Comparison of ENCODE assay signal across 6 cellular contexts in genomic region chr19:53869805-53870484, GRCh38. TPM values are rescaled to one million over a fixed set of nuclear protein-coding genes. Genes with fewer than 3 reads are reported as not detected.
DNase-seq lines count a peak whose midpoint lies in the region; ATAC-seq and TF ChIP-seq lines count a peak whose summit lies in the region.
"Not testable (repeated sequence)": the region's sequence is repeated elsewhere in the genome, so short reads cannot be mapped to it uniquely, and the experiment has no call there.

No MANE protein-coding gene starts in this region.

- 5% methylated on average over 7 of the region's 24 CpGs for WGBS in SK-N-SH (ENCODE audit: low lambda C conversion rate)
- WGBS in body of pancreas, 2 donors, result 0 to 1% methylated on average over 1 to 10 of the region's 24 CpGs
- WGBS in suprapubic skin, result 39% methylated on average over 4 of the region's 24 CpGs

- not testable (repeated sequence) for TF ChIP-seq POLR2A in body of pancreas (IDR thresholded peaks at IDR 0.05); suprapubic skin (IDR thresholded peaks at IDR 0.05)

- not testable (repeated sequence) for H3K27me3 Mint-ChIP-seq in Caco-2 (ENCODE audit: insufficient read depth, unreplicated experiment); naive thymus-derived CD8-positive, alpha-beta T cell

- H3K9ac ChIP-seq in SK-N-SH, result peak overlapping the region; percentile 94

- H2AFZ ChIP-seq in SK-N-SH (ENCODE audit: low read depth), result not testable (repeated sequence)

- not testable (repeated sequence) for H3K9me3 Mint-ChIP-seq in Caco-2 (ENCODE audit: unreplicated experiment)
- peaks cover 0 to 13% (median 3%) of the 10 kb centered on the region in 9 donors for H3K9me3 Mint-ChIP-seq in naive thymus-derived CD8-positive, alpha-beta T cell

- CTCF ChIA-PET in Caco-2 (lab: Charles Lee), result not testable (repeated sequence)
- CTCF ChIA-PET in SK-N-SH (lab: Yijun Ruan, JAX), result interaction anchor here (1.1 to 1.2 kb wide), 2 partner anchors 12 to 13 kb away, joined by 4 read pairs; partner anchors contain the start of gene PRKCG

- H3K4me1 ChIP-seq in Caco-2 (peaks cover 21% of the 10 kb centered on the region), SK-N-SH (ENCODE audit: control insufficient read depth in 1 of 2, insufficient read depth in 2 of 2, low read depth in 1 of 2, low read length in 1 of 2) (peaks cover 5 to 16% of the 10 kb centered on the region in 2 experiments; a peak in 2 of 4 replicates), body of pancreas (peaks cover 42% of the 10 kb centered on the region), suprapubic skin (peaks cover 62% of the 10 kb centered on the region)
- H3K4me1 ChIP-seq in cardiac muscle cell (ENCODE audit: low read depth), result not testable (repeated sequence)

- not testable (repeated sequence) for TF ChIP-seq RAD21 in SK-N-SH (IDR thresholded peaks at IDR 0.05; ENCODE audit: low read length)

- H3K27me3 ChIP-seq in Caco-2 (replicated peaks; ENCODE audit: control insufficient read depth, insufficient read depth, low read length); SK-N-SH (ENCODE audit: insufficient read depth); body of pancreas; cardiac muscle cell; suprapubic skin: not testable (repeated sequence)

- H3K9me2 ChIP-seq in SK-N-SH, result not testable (repeated sequence)

- peaks cover 42% of the 10 kb centered on the region for H3K79me2 ChIP-seq in SK-N-SH (ENCODE audit: insufficient read depth)

- not testable (repeated sequence) for H3K36me3 ChIP-seq in Caco-2 (ENCODE audit: control insufficient read depth, insufficient read depth, low read length); cardiac muscle cell
- peaks cover 15% of the 10 kb centered on the region in 2 experiments for H3K36me3 ChIP-seq in SK-N-SH (replicated peaks in 1 of 2; ENCODE audit: control insufficient read depth in 1 of 2, insufficient read depth in 2 of 2, low read length in 1 of 2)
- H3K36me3 ChIP-seq in body of pancreas (replicated peaks in 1 of 2; ENCODE audit: insufficient read depth in 1 of 2, low read depth in 2 of 2), result peaks cover 7 to 11% of the 10 kb centered on the region in 2 donors
- peaks cover 21% of the 10 kb centered on the region for H3K36me3 ChIP-seq in suprapubic skin

- H3K4me2 ChIP-seq in SK-N-SH, result peak overlapping the region; percentile 93

- POLR2A ChIA-PET in Caco-2 (lab: Charles Lee), result not testable (repeated sequence)
- POLR2A ChIA-PET in SK-N-SH (lab: Yijun Ruan, JAX), result interaction anchor here (1.5 kb wide), 1 partner anchor 9 kb away, joined by 6 read pairs; no protein-coding TSS in a partner anchor
- POLR2A ChIA-PET in naive thymus-derived CD8-positive, alpha-beta T cell (lab: Charles Lee), result interaction anchor here (1.8 kb wide), 1 partner anchor 12 kb away, joined by 6 read pairs; the partner anchor contains the start of gene PRKCG

- H3K4me3 ChIP-seq in Caco-2 (ENCODE audit: low read depth, low read length), result peak overlapping the region; percentile 99
- H3K4me3 ChIP-seq in SK-N-SH (ENCODE audit: low read depth in 2 of 2, low read length in 1 of 2), result peak overlapping the region; percentile 79 to 86
- H3K4me3 ChIP-seq in body of pancreas, result peak overlapping the region; percentile 66 to 76
- peak overlapping the region; percentile 70 for H3K4me3 ChIP-seq in cardiac muscle cell
- peak overlapping the region; percentile 80 for H3K4me3 ChIP-seq in suprapubic skin

- H3F3A ChIP-seq in SK-N-SH (replicated peaks; ENCODE audit: insufficient read depth), result peaks cover 11% of the 10 kb centered on the region

- peaks cover 79% of the 10 kb centered on the region for H3K36me3 Mint-ChIP-seq in Caco-2 (ENCODE audit: insufficient read depth, unreplicated experiment)
- H3K36me3 Mint-ChIP-seq in naive thymus-derived CD8-positive, alpha-beta T cell, result peaks cover 13 to 32% (median 15%) of the 10 kb centered on the region in 3 donors

- peak overlapping the region; percentile 97 for H3K4me3 Mint-ChIP-seq in Caco-2 (ENCODE audit: unreplicated experiment)
- H3K4me3 Mint-ChIP-seq in naive thymus-derived CD8-positive, alpha-beta T cell, result peak overlapping the region; percentile 80 to 99 (median 96)

- H4K20me1 ChIP-seq in SK-N-SH (ENCODE audit: insufficient read depth), result peaks cover 37% of the 10 kb centered on the region

- not testable (repeated sequence) for BruUV-seq in Caco-2 (replicated peaks; lab: Mats Ljungman, UMichigan)

- H3K27ac ChIP-seq in SK-N-SH (ENCODE audit: low read depth in 2 of 2, low read length in 1 of 2), result peak overlapping the region; percentile 90 to 93
- H3K27ac ChIP-seq in body of pancreas, result peak overlapping the region; percentile 78 to 94 (median 86)
- peak overlapping the region; percentile 100 for H3K27ac ChIP-seq in cardiac muscle cell
- peak overlapping the region; percentile 80 for H3K27ac ChIP-seq in suprapubic skin

- peak overlapping the region; percentile 100 for H3K27ac Mint-ChIP-seq in Caco-2 (ENCODE audit: unreplicated experiment)
- H3K27ac Mint-ChIP-seq in naive thymus-derived CD8-positive, alpha-beta T cell, result peak overlapping the region; percentile 83 to 100 (median 97)

- intact Hi-C loops in Caco-2 (cut with micrococcal nuclease; ENCODE audit: unreplicated experiment), result loop anchor here (1.0 to 5.0 kb wide), 2 partner anchors 9 to 267 kb away; partner anchors contain the start of gene CNOT3
- intact Hi-C loops in body of pancreas (cut with DNase I), result not testable (repeated sequence)

- ATAC-seq in body of pancreas; naive thymus-derived CD8-positive, alpha-beta T cell: not testable (repeated sequence)

- TF ChIP-seq CTCF in Caco-2 (IDR thresholded peaks at IDR 0.05; ENCODE audit: insufficient read depth in 1 of 2, low read depth in 1 of 2, low read length in 1 of 2, severe bottlenecking in 1 of 2, unreplicated experiment in 1 of 2); SK-N-SH (IDR thresholded peaks at IDR 0.05); body of pancreas (IDR thresholded peaks at IDR 0.05); cardiac muscle cell (IDR thresholded peaks at IDR 0.05; ENCODE audit: low read depth, low read length); suprapubic skin (IDR thresholded peaks at IDR 0.05): not testable (repeated sequence)

- H3K4me1 Mint-ChIP-seq in Caco-2 (ENCODE audit: low read depth, unreplicated experiment), result peaks cover 40% of the 10 kb centered on the region
- peaks cover 37 to 81% (median 65%) of the 10 kb centered on the region in 4 donors for H3K4me1 Mint-ChIP-seq in naive thymus-derived CD8-positive, alpha-beta T cell

- not testable (repeated sequence) for H3K9me3 ChIP-seq in Caco-2; SK-N-SH; body of pancreas; cardiac muscle cell (ENCODE audit: low read depth); suprapubic skin

- not testable (repeated sequence) for DNase-seq in Caco-2; SK-N-SH; body of pancreas; cardiac muscle cell (ENCODE audit: low read depth in 1 of 2, low spot score in 1 of 2); naive thymus-derived CD8-positive, alpha-beta T cell
- DNase-seq in suprapubic skin (ENCODE audit: low spot score in 2 of 2), result peak in 1 of 2 donors; percentile 66

- TF ChIP-seq EP300 in SK-N-SH (IDR thresholded peaks at IDR 0.05; ENCODE audit: borderline replicate concordance in 1 of 2, low read depth in 1 of 2, low read length in 1 of 2); suprapubic skin (IDR thresholded peaks at IDR 0.05): not testable (repeated sequence)

RNA-seq across cellular contexts. Expression of gene MYADM, which starts 2.3 kb away (rescaled TPM):
- total RNA-seq in Caco-2 (2022) (115 and 132 TPM in 2 replicates), body of pancreas (10 to 100 TPM; 12.2 to 30.0 TPM), cardiac muscle cell (115 and 150 TPM in 2 replicates), suprapubic skin (10 to 100 TPM; 27.5 to 72.4 (median 67.4) TPM)
- polyA plus RNA-seq in SK-N-SH (2012; rRNA removed) (28.3 and 38.7 TPM in 2 replicates), cardiac muscle cell (166 and 183 TPM in 2 replicates)
- polyA plus RNA-seq in SK-N-SH (2012; cell fraction: cytosol; rRNA removed), result 23.0 and 25.4 TPM in 2 replicates
- polyA plus RNA-seq in SK-N-SH (2012; cell fraction: nucleus; rRNA removed), result 49.8 and 50.7 TPM in 2 replicates
- 10 to 100 TPM; 35.0 to 36.5 TPM for total RNA-seq in naive thymus-derived CD8-positive, alpha-beta T cell
- polyA plus RNA-seq in naive thymus-derived CD8-positive, alpha-beta T cell, result 10 to 100 TPM; 33.9 to 42.0 (median 40.3) TPM

RNA-seq across cellular contexts. Expression of gene PRKCG, which starts 12.1 kb away (rescaled TPM):
- total RNA-seq in Caco-2 (2022) (1.7 and 2.6 TPM in 2 replicates), body of pancreas (under 1 TPM in 1 of 2 donors, not detected in 1; 0.26 TPM), cardiac muscle cell (0.63 and 4.3 TPM in 2 replicates), suprapubic skin (not detected)
- polyA plus RNA-seq in SK-N-SH (2012; rRNA removed) (0.08 and 0.26 TPM in 2 replicates), cardiac muscle cell (3.2 and 4.2 TPM in 2 replicates)
- polyA plus RNA-seq in SK-N-SH (2012; cell fraction: cytosol; rRNA removed), result 0.03 and 0.07 TPM in 2 replicates
- 1.2 and 1.4 TPM in 2 replicates for polyA plus RNA-seq in SK-N-SH (2012; cell fraction: nucleus; rRNA removed)
- not detected for total RNA-seq in naive thymus-derived CD8-positive, alpha-beta T cell
- not detected for polyA plus RNA-seq in naive thymus-derived CD8-positive, alpha-beta T cell

RNA-seq across cellular contexts. Expression of gene CACNG7, which starts 39.1 kb away (rescaled TPM):
- total RNA-seq in Caco-2 (2022) (not detected in 2 replicates), body of pancreas (not detected), cardiac muscle cell (0.60 and 1.9 TPM in 2 replicates), suprapubic skin (not detected)
- polyA plus RNA-seq in SK-N-SH (2012; rRNA removed) (25.7 and 30.7 TPM in 2 replicates), cardiac muscle cell (0.11 and 0.19 TPM in 2 replicates)
- 18.5 and 29.5 TPM in 2 replicates for polyA plus RNA-seq in SK-N-SH (2012; cell fraction: cytosol; rRNA removed)
- 34.0 and 43.1 TPM in 2 replicates for polyA plus RNA-seq in SK-N-SH (2012; cell fraction: nucleus; rRNA removed)
- total RNA-seq in naive thymus-derived CD8-positive, alpha-beta T cell, result not detected
- polyA plus RNA-seq in naive thymus-derived CD8-positive, alpha-beta T cell, result not detected

RNA-seq across cellular contexts. Expression of gene NLRP12, which starts 45.8 kb away (rescaled TPM):
- total RNA-seq in Caco-2 (2022), result not detected in 2 replicates
- 0.02 and 0.05 TPM in 2 replicates for polyA plus RNA-seq in SK-N-SH (2012; rRNA removed)
- polyA plus RNA-seq in SK-N-SH (2012; cell fraction: cytosol; rRNA removed), result 0.01 TPM in 2 replicates
- 0.05 TPM in 1 of 2 replicates, not detected in the other for polyA plus RNA-seq in SK-N-SH (2012; cell fraction: nucleus; rRNA removed)
- under 1 TPM in 1 of 2 donors, not detected in 1; 0.26 TPM for total RNA-seq in body of pancreas
- total RNA-seq in cardiac muscle cell, result 0.21 TPM in 1 of 2 replicates, not detected in the other
- polyA plus RNA-seq in cardiac muscle cell, result not detected in 2 replicates
- not detected for total RNA-seq in naive thymus-derived CD8-positive, alpha-beta T cell
- under 1 TPM in 1 of 3 donors, not detected in 2; 0.21 TPM for polyA plus RNA-seq in naive thymus-derived CD8-positive, alpha-beta T cell
- under 1 TPM in 1 of 4 donors, not detected in 3; 0.18 TPM for total RNA-seq in suprapubic skin
